In the genomic region with DNA sequence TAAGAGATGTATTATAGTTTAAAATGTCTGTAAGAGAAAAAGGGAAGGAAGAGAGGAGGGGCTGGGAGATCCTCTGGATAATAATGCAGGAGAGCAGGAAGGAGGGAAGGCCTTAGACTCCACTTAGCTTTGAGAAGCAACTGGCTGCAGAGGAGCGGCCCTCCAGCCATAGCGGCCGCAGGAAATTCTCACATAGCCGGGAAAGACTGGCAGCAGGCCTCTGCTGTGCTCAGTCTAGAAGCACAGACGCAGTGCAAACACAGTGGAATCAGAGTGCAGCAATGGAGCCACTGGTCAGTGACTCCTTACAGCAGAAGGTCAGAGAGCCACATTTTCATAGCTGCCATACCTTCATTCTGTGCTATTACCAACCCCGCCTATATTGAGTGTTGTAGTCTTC, we compare ENCODE assay signal across 25 cellular contexts.
DNase-seq lines count a peak whose midpoint lies in the region; ATAC-seq, FAIRE-seq and TF ChIP-seq lines count a peak whose summit lies in the region.
"Had no signal": no experiment of that assay in that cellular context is flagged by ENCODE, and none has a peak within 500 bp of the region (broad histone marks: within the 10 kb centered on the region; RNA-seq: fewer than 3 reads in every experiment).

No MANE protein-coding gene starts in this region.

- no peaks in the 10 kb centered on the region for H3K27me3 ChIP-seq in bronchial epithelial cell (ENCODE audit: control insufficient read depth, insufficient read depth, low read length)
- H3K27me3 ChIP-seq: BE2C, BLaER1 had no signal

- peak; percentile 87 for FAIRE-seq in bronchial epithelial cell (lab: Jason Lieb, UNC)
- peak; percentile 52 for FAIRE-seq in urothelium cell line (lab: Jason Lieb, UNC)
- FAIRE-seq: A204.1, G401.6, GM12891, GM19239 had no signal

- no peak overlapping the region for H3K4me3 ChIP-seq in bronchial epithelial cell (ENCODE audit: low read depth, low read length)
- H3K4me3 ChIP-seq: BLaER1 had no signal

- no peak for TF ChIP-seq CTCF in bronchial epithelial cell (IDR thresholded peaks at IDR 0.05; ENCODE audit: insufficient read depth, low read length, severe bottlenecking)

- H3K36me3 ChIP-seq in bronchial epithelial cell (ENCODE audit: control insufficient read depth, insufficient read depth, low read length) = no peaks in the 10 kb centered on the region
- H3K36me3 ChIP-seq: BE2C, BLaER1 had no signal

- DNase-seq in bronchial epithelial cell (ENCODE audit: low read depth) = no peak
- peak; percentile 32 for DNase-seq in cerebellum (ENCODE audit: low spot score)
- no peak for DNase-seq in urothelium cell line (ENCODE audit: low spot score)
- no peak for DNase-seq in NCI-H526 treated with DMSO at 0.1 percent for 48 hours (lab: John Stamatoyannopoulos, UW)
- no peak for DNase-seq in T-helper 1 cell
- DNase-seq: 8988T; ACHN; BE2C; CD4-positive, alpha-beta memory T cell; CD4-positive, CD25-positive, alpha-beta regulatory T cell; CD8-positive, alpha-beta memory T cell; COR-L47; DMS 273 treated with DMSO at 0.1 percent for 48 hours; DMS153; DMS53; DMS79; DND-41; EL; GF-D8 had no signal

- ATAC-seq in HG02852 (IDR thresholded peaks at IDR 0.05; ENCODE audit: unreplicated experiment) = no peak
